In genomic region chr10:64546073-64546472, GRCh38 we compare ENCODE assay signal across 22 cellular contexts.
DNase-seq lines count a peak whose midpoint lies in the region; ATAC-seq, FAIRE-seq and TF ChIP-seq lines count a peak whose summit lies in the region.
"Had no signal": no experiment of that assay in that cellular context is flagged by ENCODE, and none has a peak within 500 bp of the region (broad histone marks: within the 10 kb centered on the region; RNA-seq: fewer than 3 reads in every experiment).

No MANE protein-coding gene starts in this region.

- H3K9me3 Mint-ChIP-seq in GM23338: no peaks in the 10 kb centered on the region
- H3K9me3 Mint-ChIP-seq: H9 had no signal

- H2AFZ ChIP-seq in GM23338 (0 out of 2 replicates have a peak overlapping the region, but pooled peaks have one; percentile 24), K562 (ENCODE audit: low read depth, low read length) (peak overlapping the region; percentile 15; the same call in 1 of the 2 replicates)
- H2AFZ ChIP-seq: GM23248 had no signal

- H3K4me1 ChIP-seq in GM23338 (ENCODE audit: insufficient read depth) (peaks cover 9% of the 10 kb centered on the region), K562 (replicated peaks in 1 of 2; ENCODE audit: control insufficient read depth in 2 of 2, insufficient read depth in 2 of 2, low read length in 2 of 2) (no peaks in the 10 kb centered on the region)
- H3K4me1 ChIP-seq: BLaER1, Caco-2 had no signal

- H3K4me2 ChIP-seq in GM23338: no peak overlapping the region
- no peak overlapping the region for H3K4me2 ChIP-seq in K562 (ENCODE audit: insufficient read depth, low read length)
- H3K4me2 ChIP-seq: BLaER1 had no signal

- no peak for TF ChIP-seq RAD21 in K562 (CRISPR knock-in tag; conservative IDR thresholded peaks at IDR 0.05 in 1 of 2, IDR thresholded peaks at IDR 0.05 in 1 of 2)

- in situ Hi-C loops in K562 (cut with MboI): no loop called here

- no peaks in the 10 kb centered on the region for H3K36me3 ChIP-seq in GM23338 (ENCODE audit: insufficient read depth)
- H3K36me3 ChIP-seq in K562 (ENCODE audit: control insufficient read depth, insufficient read depth, low read length): no peaks in the 10 kb centered on the region
- H3K36me3 ChIP-seq: BLaER1 had no signal

- no peak overlapping the region for H3K27ac Mint-ChIP-seq in GM23338
- H3K27ac Mint-ChIP-seq: B cell; CD4-positive, CD25-positive, alpha-beta regulatory T cell; CD8-positive, alpha-beta T cell; H9 had no signal

- no peak overlapping the region for H3K4me3 Mint-ChIP-seq in GM23338
- H3K4me3 Mint-ChIP-seq: B cell; CD4-positive, CD25-positive, alpha-beta regulatory T cell; CD8-positive, alpha-beta T cell; H9 had no signal

- no TSS peak for BruUV-seq in K562 (replicated peaks; lab: Mats Ljungman, UMichigan)

- no peaks in the 10 kb centered on the region for H3K9me3 ChIP-seq in K562 (replicated peaks; ENCODE audit: control insufficient read depth, insufficient read depth, low read depth, low read length)
- H3K9me3 ChIP-seq: BLaER1, Caco-2 had no signal

- POLR2A ChIA-PET in K562 (lab: Yijun Ruan, JAX): interaction anchor here (0.5 to 1.0 kb wide), 2 partner anchors 26 to 31 kb away, joined by 3 to 4 read pairs; no protein-coding TSS in a partner anchor

- no peak for TF ChIP-seq POLR2A in K562 (conservative IDR thresholded peaks at IDR 0.05)

- no peaks in the 10 kb centered on the region for H3F3A ChIP-seq in GM23338 (replicated peaks; ENCODE audit: low read depth)

- H3K27ac ChIP-seq in 22Rv1 (peak overlapping the region; percentile 46), GM23338 (ENCODE audit: low read depth) (no peak overlapping the region), K562 (ENCODE audit: extremely low read depth, low read depth, low read length) (no peak overlapping the region), coronary artery (no peak overlapping the region)
- H3K27ac ChIP-seq: BLaER1, C4-2B, GM23248 had no signal

- H3K79me2 ChIP-seq in GM23338 (replicated peaks; ENCODE audit: insufficient read depth) (no peaks in the 10 kb centered on the region), K562 (ENCODE audit: control insufficient read depth, insufficient read depth, low read length) (no peaks in the 10 kb centered on the region)

- H3K9me2 ChIP-seq in GM23338 (ENCODE audit: insufficient read depth): no peaks in the 10 kb centered on the region

- ATAC-seq in GM23338 (no peak), K562 (no peak), GM18858 (IDR thresholded peaks at IDR 0.05; ENCODE audit: unreplicated experiment) (no peak)
- ATAC-seq: CD8-positive, alpha-beta T cell; HCT116 had no signal

- DNase-seq in GM23338 (ENCODE audit: low spot score) (no peak), NCI-H446 treated with DMSO at 0.1 percent for 48 hours (lab: John Stamatoyannopoulos, UW) (peak; percentile 1), K562 (ENCODE audit: extremely low read depth in 1 of 4, low spot score in 3 of 4) (no peak), coronary artery (ENCODE audit: low spot score) (no peak)
- no peak for DNase-seq in stimulated activated CD4-positive, alpha-beta T cell treated with anti-CD3 and anti-CD28 coated beads, Interleukin-2, amount 100 ng/mL, for 48 hours
- DNase-seq: Caco-2; CD4-positive, CD25-positive, alpha-beta regulatory T cell; CD8-positive, alpha-beta T cell; DMS153; DND-41; GM23248; H9 had no signal

- CTCF ChIA-PET in K562 (lab: Yijun Ruan, JAX; ENCODE audit: low intra/inter-chr PET ratio): no interaction called here

- no peak overlapping the region for H3K9ac ChIP-seq in K562 (ENCODE audit: insufficient read depth in 1 of 2, low read depth in 2 of 2, low read length in 2 of 2)
- H3K9ac ChIP-seq: BLaER1, GM23248 had no signal

- H4K20me1 ChIP-seq in GM23338 (replicated peaks; ENCODE audit: insufficient read depth): no peaks in the 10 kb centered on the region
- no peaks in the 10 kb centered on the region for H4K20me1 ChIP-seq in K562 (replicated peaks; ENCODE audit: control insufficient read depth, insufficient read depth, low read length)
- H4K20me1 ChIP-seq: BLaER1 had no signal

- TF ChIP-seq CTCF in 22Rv1 (IDR thresholded peaks at IDR 0.05) (no peak), GM23338 (conservative IDR thresholded peaks at IDR 0.05; ENCODE audit: low read depth in 2 of 2) (no peak), K562 (IDR thresholded peaks at IDR 0.05 in 2 of 3, conservative IDR thresholded peaks at IDR 0.05 in 1 of 3; ENCODE audit: insufficient read depth in 2 of 3, low read depth in 1 of 3, low read length in 3 of 3) (no peak), coronary artery (IDR thresholded peaks at IDR 0.05) (no peak)

- no peaks in the 10 kb centered on the region for H3K9me1 ChIP-seq in K562 (ENCODE audit: control insufficient read depth, insufficient read depth, low read length)

- H3K36me3 Mint-ChIP-seq in GM23338 (ENCODE audit: low read depth): no peaks in the 10 kb centered on the region
- H3K36me3 Mint-ChIP-seq: CD4-positive, CD25-positive, alpha-beta regulatory T cell; CD8-positive, alpha-beta T cell had no signal

- WGBS in K562 (ENCODE audit: insufficient coverage, low coverage, missing lambda C conversion rate): 36% methylated on average over 3 of the region's 3 CpGs

- no peaks in the 10 kb centered on the region for H3K27me3 Mint-ChIP-seq in GM23338 (ENCODE audit: insufficient read depth, low read depth, poor library complexity)
- H3K27me3 Mint-ChIP-seq: B cell; CD4-positive, CD25-positive, alpha-beta regulatory T cell had no signal

- FAIRE-seq in K562 (lab: Jason Lieb, UNC): no peak
- FAIRE-seq: A204.1, G401.6, GM12892, GM19239 had no signal

- no peak for TF ChIP-seq EP300 in K562 (IDR thresholded peaks at IDR 0.05; ENCODE audit: low read length)

- H3K4me3 ChIP-seq in GM23338: no peak overlapping the region
- H3K4me3 ChIP-seq in K562: no peak overlapping the region
- no peak overlapping the region for H3K4me3 ChIP-seq in coronary artery
- H3K4me3 ChIP-seq: BLaER1, GM23248 had no signal

- intact Hi-C loops in K562 (cut with micrococcal nuclease): no loop called here

- H3K4me1 Mint-ChIP-seq in GM23338: peaks cover 12% of the 10 kb centered on the region
- H3K4me1 Mint-ChIP-seq: B cell; CD4-positive, CD25-positive, alpha-beta regulatory T cell had no signal

- H3K27me3 ChIP-seq in GM23338 (ENCODE audit: insufficient read depth) (no peaks in the 10 kb centered on the region), K562 (ENCODE audit: control insufficient read depth in 2 of 2, insufficient read depth in 2 of 2, low read length in 2 of 2) (no peaks in the 10 kb centered on the region)
- H3K27me3 ChIP-seq: BLaER1 had no signal

TF ChIP-seq in GM23338, 12 proteins besides CTCF, POLR2A, EP300 and RAD21:
- TF ChIP-seq ETS1 (IDR thresholded peaks at IDR 0.05): no peak
TF ChIP-seq in GM23338: peak in this region for 0.

TF ChIP-seq in K562, 482 proteins besides CTCF, POLR2A, EP300 and RAD21 (continues in another document):
- TF ChIP-seq ZBTB7A (IDR thresholded peaks at IDR 0.05; ENCODE audit: borderline replicate concordance, control insufficient read depth, low read depth, low read length): no peak
- no peak for TF ChIP-seq FOXP4 (CRISPR knock-in tag; IDR thresholded peaks at IDR 0.05; ENCODE audit: borderline replicate concordance)
- no peak for TF ChIP-seq ELK1 (CRISPR knock-in tag; IDR thresholded peaks at IDR 0.05)
- no peak for TF ChIP-seq ZC3H8 (IDR thresholded peaks at IDR 0.05)
- no peak for TF ChIP-seq CEBPZ (IDR thresholded peaks at IDR 0.05; ENCODE audit: borderline replicate concordance, low read depth, low read length)
- TF ChIP-seq TRIM24 (IDR thresholded peaks at IDR 0.05): no peak
